ENCODE assay signal across 26 cellular contexts in the genomic region with DNA sequence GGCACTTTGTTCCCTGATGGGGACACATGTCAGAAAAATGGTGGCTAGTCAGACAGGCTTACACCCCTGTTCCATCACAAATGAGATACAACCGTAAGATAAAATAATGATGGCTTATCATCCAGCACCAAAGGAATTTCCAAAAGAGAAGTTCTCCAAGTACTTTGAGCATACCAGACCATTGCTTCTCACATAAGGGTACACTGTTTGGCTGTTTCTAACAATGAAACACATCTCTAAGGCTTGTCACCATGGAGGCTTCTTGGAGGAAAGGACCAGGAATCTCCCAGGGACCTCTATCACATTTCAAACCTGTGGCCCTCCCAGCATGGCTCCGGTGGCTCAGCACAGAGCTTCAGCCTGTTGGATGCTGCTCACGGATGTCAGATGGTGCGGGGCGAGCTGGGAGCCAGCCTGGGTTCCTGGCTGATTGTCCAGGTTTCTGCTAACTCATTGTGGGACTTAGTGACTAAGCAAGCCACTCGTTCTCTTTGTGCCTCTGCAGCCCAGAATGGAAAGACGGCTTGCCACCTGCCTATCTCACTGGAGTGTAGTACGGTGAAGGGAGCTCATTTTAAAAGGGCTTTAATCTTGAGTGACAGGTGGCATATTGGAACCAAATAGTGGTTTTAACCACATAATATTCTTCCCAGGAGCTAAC. TPM values are rescaled to one million over a fixed set of nuclear protein-coding genes. Genes with fewer than 3 reads are reported as not detected.
A peak's percentile ranks its signal among the peaks of the same experiment; 100 is the strongest.
DNase-seq lines count a peak whose midpoint lies in the region; TF ChIP-seq lines count a peak whose summit lies in the region.
"Had no signal": no experiment of that assay in that cellular context is flagged by ENCODE, and none has a peak within 500 bp of the region (broad histone marks: within the 10 kb centered on the region; RNA-seq: fewer than 3 reads in every experiment).

No MANE protein-coding gene starts in this region.

- peaks cover 11% of the 10 kb centered on the region for H3K9me3 Mint-ChIP-seq in glutamatergic neuron (ENCODE audit: unreplicated experiment)
- H3K9me3 Mint-ChIP-seq: CD4-positive, alpha-beta memory T cell; memory B cell had no signal

- in situ Hi-C loops in Caki2 (cut with HindIII; ENCODE audit: low pct_unique_long_range_greater_than_20kb, low sequenced_read_pairs) = no loop called here

- peaks cover 11% of the 10 kb centered on the region for H3K27me3 Mint-ChIP-seq in glutamatergic neuron (ENCODE audit: unreplicated experiment)

- peak overlapping the region; percentile 25 for H3K4me3 Mint-ChIP-seq in glutamatergic neuron (ENCODE audit: unreplicated experiment)
- H3K4me3 Mint-ChIP-seq: activated CD4-positive, alpha-beta T cell treated with anti-CD3 and anti-CD28 coated beads for 36 hours; activated CD8-positive, alpha-beta T cell treated with anti-CD3 and anti-CD28 coated beads, Interleukin-2, amount 10 ng/mL, durations not matched to agents 7 days and 5 days; CD4-positive, alpha-beta memory T cell; memory B cell had no signal

- DNase-seq in DMS 273 (lab: John Stamatoyannopoulos, UW; ENCODE audit: unreplicated experiment) (peak; percentile 21), DMS 273 treated with DMSO at 0.1 percent for 48 hours (lab: John Stamatoyannopoulos, UW) (no peak), Caki2 (ENCODE audit: low read depth) (peak; percentile 33), OCI-M1 (lab: John Stamatoyannopoulos, UW) (peak; percentile 83), glutamatergic neuron (no peak), AML-193 (lab: John Stamatoyannopoulos, UW) (no peak), NCI-H446 (lab: John Stamatoyannopoulos, UW) (no peak), pons (ENCODE audit: low spot score) (no peak)
- DNase-seq: 8988T; activated CD4-positive, alpha-beta T cell treated with anti-CD3 and anti-CD28 coated beads for 36 hours; activated CD8-positive, alpha-beta T cell treated with anti-CD3 and anti-CD28 coated beads, Interleukin-2, amount 10 ng/mL, durations not matched to agents 7 days and 5 days; activated gamma-delta T cell treated with Interleukin-2 at 50 U/mL for 16 hours; activated T-cell treated with anti-CD3 and anti-CD28 coated beads for 4 hours; CD4-positive, alpha-beta memory T cell; dermis blood vessel endothelial cell; DMS79 treated with DMSO at 0.1 percent for 48 hours; esophagus squamous epithelium; hippocampal formation; KBM-7; MG63; NCI-H1417 treated with DMSO at 0.1 percent for 48 hours; NCI-H2081; NCI-H526 treated with DMSO at 0.1 percent for 48 hours; stimulated activated naive CD4-positive, alpha-beta T cell; T-helper 1 cell had no signal

- no peak for TF ChIP-seq CTCF in glutamatergic neuron (IDR thresholded peaks at IDR 0.05; ENCODE audit: partially characterized antibody, unreplicated experiment)

- H3K36me3 Mint-ChIP-seq in glutamatergic neuron (ENCODE audit: unreplicated experiment) = no peaks in the 10 kb centered on the region
- H3K36me3 Mint-ChIP-seq: CD4-positive, alpha-beta memory T cell; memory B cell had no signal

- peak overlapping the region; percentile 72 for H3K27ac Mint-ChIP-seq in glutamatergic neuron (ENCODE audit: unreplicated experiment)
- H3K27ac Mint-ChIP-seq: activated CD4-positive, alpha-beta T cell treated with anti-CD3 and anti-CD28 coated beads for 36 hours; activated CD8-positive, alpha-beta T cell treated with anti-CD3 and anti-CD28 coated beads, Interleukin-2, amount 10 ng/mL, durations not matched to agents 7 days and 5 days; CD4-positive, alpha-beta memory T cell; memory B cell had no signal

- peaks cover 46% of the 10 kb centered on the region for H3K4me1 Mint-ChIP-seq in glutamatergic neuron (ENCODE audit: low read depth, unreplicated experiment)
- H3K4me1 Mint-ChIP-seq: activated CD4-positive, alpha-beta T cell treated with anti-CD3 and anti-CD28 coated beads for 36 hours; CD4-positive, alpha-beta memory T cell had no signal

RNA-seq across cellular contexts. Expression of a gene that starts 54.5 kb away (rescaled TPM):
- total RNA-seq in Caki2 (2014; rRNA removed; shearing (Covaris generic); ENCODE audit: low replicate concordance) = 1.7 and 2.8 TPM in 2 replicates
- 42.0 TPM for total RNA-seq in glutamatergic neuron (ENCODE audit: unreplicated experiment)

Comparison
In these comparisons a context has a peak if more than half of its experiments do, and no peak if none do; other contexts are left out.
1. DNase-seq: peak in DMS 273 (single experiment), Caki2 (single experiment) and OCI-M1 (single experiment); none in DMS 273 treated with DMSO at 0.1 percent for 48 hours (single experiment), glutamatergic neuron (single experiment), AML-193 (0 of 2), NCI-H446 (0 of 2) and pons (single experiment).
2. RNA of a gene that starts 54.5 kb away (total RNA-seq): 42.0 TPM in glutamatergic neuron (single experiment); 1.7 to 2.8 TPM in Caki2; every median in the first group is over 10 times any median in the second.